In the genomic region with DNA sequence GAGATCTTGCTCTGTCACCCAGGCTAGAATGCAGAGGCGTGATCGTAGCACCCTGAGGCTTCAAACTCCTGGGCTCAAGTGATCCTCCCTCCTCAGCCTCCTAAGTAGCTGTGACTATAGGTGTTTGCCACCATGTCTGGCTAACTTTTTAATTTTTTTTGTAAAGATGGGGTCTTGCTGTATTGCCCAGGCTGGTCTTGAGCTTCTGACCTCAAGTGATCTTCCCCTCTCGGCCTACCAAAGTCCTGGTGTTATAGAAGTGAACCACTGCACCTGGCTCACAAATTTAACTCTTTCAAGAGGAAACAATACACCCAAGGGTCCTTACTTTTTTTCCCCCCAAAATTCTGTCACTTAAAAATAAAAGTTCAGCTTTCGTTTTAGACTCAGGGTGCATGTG, we compare ENCODE assay signal across 26 cellular contexts.
A peak's percentile ranks its signal among the peaks of the same experiment; 100 is the strongest.
DNase-seq lines count a peak whose midpoint lies in the region; ATAC-seq and TF ChIP-seq lines count a peak whose summit lies in the region.
"Had no signal": no experiment of that assay in that cellular context is flagged by ENCODE, and none has a peak within 500 bp of the region (broad histone marks: within the 10 kb centered on the region; RNA-seq: fewer than 3 reads in every experiment).

No MANE protein-coding gene starts in this region.

- H3K36me3 Mint-ChIP-seq in MCF 10A (ENCODE audit: insufficient read depth, unreplicated experiment) = peaks cover 9% of the 10 kb centered on the region

- H4K20me1 ChIP-seq in BLaER1 (peaks cover 85% of the 10 kb centered on the region), GM23248 (ENCODE audit: insufficient read depth) (peaks cover 12% of the 10 kb centered on the region)

- H3K27me3 Mint-ChIP-seq in MCF 10A (ENCODE audit: insufficient read depth, unreplicated experiment) = no peaks in the 10 kb centered on the region

- H2AK5ac ChIP-seq in mesenchymal stem cell (ENCODE audit: low read length, severe bottlenecking) = no peak overlapping the region

- H3K4me2 ChIP-seq in BLaER1 (peak overlapping the region; percentile 91), GM23248 (ENCODE audit: unreplicated experiment) (peak overlapping the region; percentile 16), mesenchymal stem cell (ENCODE audit: low read length, poor library complexity, severe bottlenecking) (no peak overlapping the region)
- H3K4me2 ChIP-seq: PC-9 had no signal

- H2BK120ac ChIP-seq in mesenchymal stem cell (ENCODE audit: low read depth, low read length) = no peak overlapping the region

- H3K36me3 ChIP-seq in BLaER1 (peaks cover 63% of the 10 kb centered on the region), GM23248 (ENCODE audit: low read depth) (no peaks in the 10 kb centered on the region), adipocyte (ENCODE audit: control insufficient read depth, insufficient read depth, low read length, severe bottlenecking) (no peaks in the 10 kb centered on the region), mesenchymal stem cell (ENCODE audit: control insufficient read depth in 1 of 2, insufficient read depth in 2 of 2, low read depth in 1 of 2, low read length in 2 of 2) (peaks cover 0 to 6% of the 10 kb centered on the region in 2 experiments)
- H3K36me3 ChIP-seq: SJSA1 had no signal

- H3K79me2 ChIP-seq in GM23248 (ENCODE audit: insufficient read depth) = peaks cover 99% of the 10 kb centered on the region

- H3K4me1 ChIP-seq in BLaER1 = peaks cover 100% of the 10 kb centered on the region
- peaks cover 34% of the 10 kb centered on the region for H3K4me1 ChIP-seq in GM23248 (ENCODE audit: insufficient read depth)
- peaks cover 49% of the 10 kb centered on the region for H3K4me1 ChIP-seq in adipocyte (ENCODE audit: control insufficient read depth, insufficient read depth, low read length)
- H3K4me1 ChIP-seq in mesenchymal stem cell (ENCODE audit: control insufficient read depth, insufficient read depth, low read depth, low read length) = peaks cover 46% of the 10 kb centered on the region

- H3K4ac ChIP-seq in mesenchymal stem cell (ENCODE audit: low read depth in 1 of 2, low read length in 2 of 2) = no peak overlapping the region

- POLR2A ChIA-PET in MCF 10A (lab: Yijun Ruan, JAX) = interaction anchor here (0.7 kb wide), 1 partner anchor 25 kb away, joined by 3 read pairs; no protein-coding TSS in a partner anchor

- no TSS peak for BruUV-seq in MCF 10A (replicated peaks; lab: Mats Ljungman, UMichigan)

- H3K9me3 ChIP-seq in BLaER1 (no peaks in the 10 kb centered on the region), GM23248 (ENCODE audit: low read depth) (no peaks in the 10 kb centered on the region), adipocyte (ENCODE audit: control insufficient read depth, low read length) (no peaks in the 10 kb centered on the region), mesenchymal stem cell (ENCODE audit: control insufficient read depth, low read length) (no peaks in the 10 kb centered on the region)
- H3K9me3 ChIP-seq: SJSA1 had no signal

- H2BK12ac ChIP-seq in mesenchymal stem cell (ENCODE audit: low read length in 2 of 2) = no peak overlapping the region

- peak overlapping the region; percentile 58; the same call in 1 of the 2 replicates for H3K27ac ChIP-seq in BLaER1
- H3K27ac ChIP-seq in GM23248 = peak overlapping the region; percentile 19
- no peak overlapping the region for H3K27ac ChIP-seq in mesenchymal stem cell (ENCODE audit: low read length, poor library complexity, severe bottlenecking)
- H3K27ac ChIP-seq: C4-2B, PC-9, SJSA1 had no signal

- no peaks in the 10 kb centered on the region for H3K9me3 Mint-ChIP-seq in MCF 10A (ENCODE audit: unreplicated experiment)
- H3K9me3 Mint-ChIP-seq: CD8-positive, alpha-beta T cell had no signal

- no peak for ATAC-seq in GM21576 (IDR thresholded peaks at IDR 0.05; ENCODE audit: unreplicated experiment)
- ATAC-seq in HG03460 (IDR thresholded peaks at IDR 0.05; ENCODE audit: unreplicated experiment) = no peak
- ATAC-seq: CD8-positive, alpha-beta T cell had no signal

- H2BK5ac ChIP-seq in mesenchymal stem cell (ENCODE audit: low read depth, low read length, poor library complexity, severe bottlenecking) = no peak overlapping the region

- no peak overlapping the region for H3K18ac ChIP-seq in mesenchymal stem cell (ENCODE audit: low read depth in 1 of 2, low read length in 2 of 2)

- H3K27me3 ChIP-seq in BLaER1 (no peaks in the 10 kb centered on the region), GM23248 (replicated peaks; ENCODE audit: insufficient read depth) (no peaks in the 10 kb centered on the region), adipocyte (replicated peaks; ENCODE audit: control insufficient read depth, insufficient read depth, low read length) (no peaks in the 10 kb centered on the region), mesenchymal stem cell (ENCODE audit: control insufficient read depth in 1 of 2, insufficient read depth in 1 of 2, low read length in 2 of 2) (no peaks in the 10 kb centered on the region)
- H3K27me3 ChIP-seq: SJSA1 had no signal

- H4K8ac ChIP-seq in mesenchymal stem cell (ENCODE audit: low read length) = no peak overlapping the region

- DNase-seq in GM23248 = no peak
- DNase-seq in adipocyte (ENCODE audit: low read depth) = no peak
- no peak for DNase-seq in mesenchymal stem cell
- no peak for DNase-seq in COLO668 (lab: John Stamatoyannopoulos, UW; ENCODE audit: unreplicated experiment)
- no peak for DNase-seq in MCF 10A (ENCODE audit: unreplicated experiment)
- DNase-seq: AML-193; CD8-positive, alpha-beta T cell; DMS 273 treated with DMSO at 0.1 percent for 48 hours; DMS79; GF-D8; H7; KG1; NCI-H1048; NCI-H1694; NCI-H2029 treated with DMSO at 0.1 percent for 48 hours; NCI-H446 treated with DMSO at 0.1 percent for 48 hours; NCI-H526; NK-92 treated with Interleukin-12 subunit alpha and Interleukin-12 subunit beta, amount 100 ng/mL, for 24 hours; PC-9; Right ventricle myocardium superior; RPMI8226 had no signal

- CTCF ChIA-PET in MCF 10A (lab: Yijun Ruan, JAX) = interaction anchor here (0.5 to 1.9 kb wide), 5 partner anchors 38 to 826 kb away, joined by 3 to 6 read pairs (median 3); no protein-coding TSS in a partner anchor

- H3F3A ChIP-seq in GM23248 (ENCODE audit: insufficient read depth) = peaks cover 10% of the 10 kb centered on the region; the same call in 1 of the 2 replicates

- TF ChIP-seq CTCF in MCF 10A (IDR thresholded peaks at IDR 0.05; ENCODE audit: unreplicated experiment) = no peak

- intact Hi-C loops in MCF 10A (cut with micrococcal nuclease) = no loop called here

- in situ Hi-C loops in GM23248 (cut with MboI) = no loop called here

- H2AFZ ChIP-seq in GM23248 (no peak overlapping the region), mesenchymal stem cell (ENCODE audit: low read depth, low read length) (no peak overlapping the region)
- H2AFZ ChIP-seq: PC-9 had no signal

- no peak overlapping the region for H3K14ac ChIP-seq in mesenchymal stem cell (ENCODE audit: low read length in 2 of 2)

- 82 to 85% methylated on average over 4 of the region's 4 CpGs for WGBS in GM23248 (ENCODE audit: low coverage in 1 of 2, low lambda C conversion rate in 2 of 2, missing lambda C conversion rate in 2 of 2), 2 experiments
- WGBS in mesenchymal stem cell = 100% methylated on average over 4 of the region's 4 CpGs

- peaks cover 38% of the 10 kb centered on the region for H3K79me1 ChIP-seq in mesenchymal stem cell (replicated peaks; ENCODE audit: low read length, poor library complexity, severe bottlenecking)

- H3K4me3 ChIP-seq in BLaER1 (0 out of 2 replicates have a peak overlapping the region, but pooled peaks have one; percentile 2), GM23248 (no peak overlapping the region), adipocyte (ENCODE audit: low read length) (no peak overlapping the region), mesenchymal stem cell (ENCODE audit: insufficient read depth in 1 of 2, low read depth in 1 of 2, low read length in 2 of 2) (no peak overlapping the region)
- H3K4me3 ChIP-seq: PC-9, SJSA1 had no signal

- no peak overlapping the region for H2BK15ac ChIP-seq in mesenchymal stem cell (ENCODE audit: low read depth, poor library complexity, severe bottlenecking)

- no peak overlapping the region for H3K27ac Mint-ChIP-seq in MCF 10A (ENCODE audit: low read depth, unreplicated experiment)
- H3K27ac Mint-ChIP-seq: CD8-positive, alpha-beta T cell had no signal

- H3K9ac ChIP-seq in BLaER1 (peak overlapping the region; percentile 32), GM23248 (peak overlapping the region; percentile 9; the same call in 1 of the 2 replicates), adipocyte (ENCODE audit: low read length) (peak overlapping the region; percentile 10), mesenchymal stem cell (ENCODE audit: low read length) (peak overlapping the region; percentile 48)

- H3K9me2 ChIP-seq in GM23248 (ENCODE audit: insufficient read depth) = no peaks in the 10 kb centered on the region

- H3K23ac ChIP-seq in mesenchymal stem cell (ENCODE audit: low read length in 2 of 2) = no peak overlapping the region

- H3K4me3 Mint-ChIP-seq in MCF 10A (ENCODE audit: unreplicated experiment) = no peak overlapping the region
- H3K4me3 Mint-ChIP-seq: CD8-positive, alpha-beta T cell had no signal

- H4K91ac ChIP-seq in mesenchymal stem cell (ENCODE audit: low read length) = no peak overlapping the region

- H3K4me1 Mint-ChIP-seq in MCF 10A (ENCODE audit: insufficient read depth, unreplicated experiment) = peaks cover 35% of the 10 kb centered on the region
